In the genomic region with DNA sequence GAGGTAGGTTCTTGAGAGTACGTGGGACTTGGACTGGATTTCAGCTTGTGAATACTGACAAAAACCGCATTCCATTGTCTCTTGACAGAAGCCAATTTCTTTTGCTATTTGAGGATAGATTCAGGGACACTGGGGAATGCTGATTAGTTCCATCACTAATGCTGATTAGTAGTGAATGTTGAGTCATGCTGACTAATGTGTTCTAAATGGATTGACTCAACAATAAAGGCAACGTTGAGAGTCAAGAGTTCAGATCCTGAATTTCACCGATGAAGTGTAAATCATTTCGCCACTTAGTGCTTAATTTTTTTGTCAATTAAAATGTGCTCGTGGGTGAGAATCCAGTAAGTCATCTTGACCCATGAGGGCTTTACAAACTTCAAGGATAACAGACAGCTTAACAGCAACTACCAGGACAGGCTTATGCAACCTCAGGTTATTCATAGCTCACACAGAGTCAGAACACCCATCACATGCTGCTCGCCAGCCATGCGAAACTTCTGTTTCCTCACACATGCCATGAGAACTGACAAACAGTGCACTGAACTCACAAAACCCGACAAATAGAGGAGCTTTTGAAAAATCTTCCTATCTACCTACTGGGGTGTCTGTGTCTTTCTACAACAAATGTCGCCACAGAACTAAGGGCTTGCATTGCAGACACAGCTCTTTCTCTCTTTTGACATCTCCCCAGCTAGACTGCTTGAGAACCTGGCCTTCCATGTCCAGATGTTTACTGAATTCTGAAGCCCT, we compare ENCODE assay signal across 8 cellular contexts.
A peak's percentile ranks its signal among the peaks of the same experiment; 100 is the strongest.
DNase-seq lines count a peak whose midpoint lies in the region; ATAC-seq, FAIRE-seq and TF ChIP-seq lines count a peak whose summit lies in the region.

No MANE protein-coding gene starts in this region.

- SMC1A ChIA-PET in GM12878 (lab: Charles Lee; ENCODE audit: uncharacterized antibody, unreplicated experiment): interaction anchor here (0.7 to 2.9 kb wide), 29 partner anchors 8 to 312 kb away, joined by 3 to 24 read pairs (median 4); no protein-coding TSS in a partner anchor

- DNase-seq in AG04449 (ENCODE audit: low read depth, low spot score) (peak; percentile 85), GM12878 (ENCODE audit: low read depth, low spot score) (peak; percentile 93), kidney glomerular epithelial cell (lab: John Stamatoyannopoulos, UW) (peak; percentile 96), stromal cell of bone marrow (ENCODE audit: low read depth) (peak; percentile 86), GOT3 (lab: John Stamatoyannopoulos, UW) (no peak), SK-N-DZ (ENCODE audit: low spot score) (no peak)

- TF ChIP-seq POLR2A in GM12878 (IDR thresholded peaks at IDR 0.05; ENCODE audit: low read depth, low read length): no peak; the same call in 1 of the 2 replicates

- H3K4me2 ChIP-seq in GM12878 (ENCODE audit: control insufficient read depth, insufficient read depth): peak overlapping the region; percentile 56

- RAD21 ChIA-PET in GM12878 (lab: Charles Lee; ENCODE audit: unreplicated experiment): interaction anchor here (0.7 to 2.9 kb wide), 23 partner anchors 11 to 348 kb away, joined by 3 to 30 read pairs (median 4); no protein-coding TSS in a partner anchor

- TF ChIP-seq RAD21 in GM12878 (IDR thresholded peaks at IDR 0.05; ENCODE audit: insufficient read depth, low read depth, low read length): peak; percentile 30; the same call in 1 of the 2 replicates

- H4K20me1 ChIP-seq in GM12878 (ENCODE audit: control insufficient read depth, insufficient read depth): no peaks in the 10 kb centered on the region

- peaks cover 26% of the 10 kb centered on the region for H3K4me1 ChIP-seq in GM12878 (ENCODE audit: control insufficient read depth, insufficient read depth, low read length)

- H3K4me3 ChIP-seq in AG04449 (ENCODE audit: low read depth, low read length) (no peak overlapping the region), GM12878 (no peak overlapping the region)

- peak; percentile 70 to 97; a peak in 3 of 4 replicates for TF ChIP-seq EP300 in GM12878 (IDR thresholded peaks at IDR 0.05; ENCODE audit: borderline replicate concordance in 1 of 2, control insufficient read depth in 1 of 2, low read depth in 2 of 2, low read length in 2 of 2)

- no peak for TF ChIP-seq CTCF in AG04449 (IDR thresholded peaks at IDR 0.05; ENCODE audit: insufficient read depth, low read length, missing control alignments)
- TF ChIP-seq CTCF in GM12878 (IDR thresholded peaks at IDR 0.05 in 2 of 3, conservative IDR thresholded peaks at IDR 0.05 in 1 of 3; ENCODE audit: control insufficient read depth in 2 of 3, extremely low read depth in 1 of 3, insufficient read depth in 1 of 3, low read depth in 3 of 3, low read length in 3 of 3): no peak

- intact Hi-C loops in GM12878 (cut with micrococcal nuclease; ENCODE audit: unreplicated experiment): loop anchor here (2.0 to 10.0 kb wide), 2 partner anchors 18 to 532 kb away; no protein-coding TSS in a partner anchor

- 23% methylated on average over 10 of the region's 10 CpGs for WGBS in GM12878 (ENCODE audit: insufficient coverage, insufficient replicate concordance, low lambda C conversion rate, missing lambda C conversion rate)

- peak; percentile 7 for FAIRE-seq in GM12878 (lab: Jason Lieb, UNC)

- H3K36me3 ChIP-seq in GM12878 (ENCODE audit: control insufficient read depth in 2 of 2, insufficient read depth in 2 of 2, low read length in 1 of 2): no peaks in the 10 kb centered on the region

- ATAC-seq in GM19324 (IDR thresholded peaks at IDR 0.05; ENCODE audit: low FRiP score, unreplicated experiment) (peak; percentile 48), HG03460 (IDR thresholded peaks at IDR 0.05; ENCODE audit: unreplicated experiment) (peak; percentile 83), GM12878 (peak; percentile 96)

- no peaks in the 10 kb centered on the region; the same call in 2 of the 3 replicates for H3K9me3 ChIP-seq in GM12878 (replicated peaks; ENCODE audit: control insufficient read depth, insufficient read depth, low read length)

- H2AFZ ChIP-seq in GM12878 (ENCODE audit: control insufficient read depth, low read depth, low read length): peak overlapping the region; percentile 52

- POLR2A ChIA-PET in AG04449 (lab: Yijun Ruan, JAX) (interaction anchor here (0.6 to 1.1 kb wide), 3 partner anchors 12 to 317 kb away, joined by 3 to 5 read pairs (median 3); a partner anchor contains a TSS), GM12878 (lab: Charles Lee) (interaction anchor here (0.9 to 2.2 kb wide), 10 partner anchors 8 to 170 kb away, joined by 3 to 7 read pairs (median 3); no protein-coding TSS in a partner anchor)

- H3K27me3 ChIP-seq in GM12878 (replicated peaks in 1 of 2; ENCODE audit: control insufficient read depth in 2 of 2, insufficient read depth in 2 of 2, low read length in 1 of 2): no peaks in the 10 kb centered on the region

- BruUV-seq in GM12878 (replicated peaks; lab: Mats Ljungman, UMichigan): no TSS peak

- H3K79me2 ChIP-seq in GM12878 (ENCODE audit: control insufficient read depth, insufficient read depth, low read length): no peaks in the 10 kb centered on the region

- H3K9ac ChIP-seq in GM12878 (ENCODE audit: control insufficient read depth, insufficient read depth, low read length): peak overlapping the region; percentile 31

- in situ Hi-C loops in GM12878 (cut with MboI): no loop called here

- CTCF ChIA-PET in AG04449 (lab: Yijun Ruan, JAX): interaction anchor here (0.9 to 1.3 kb wide), 3 partner anchors 9 to 350 kb away, joined by 3 read pairs; no protein-coding TSS in a partner anchor
- CTCF ChIA-PET in GM12878 (lab: Yijun Ruan, JAX): interaction anchor here (0.8 to 2.8 kb wide), 8 partner anchors 8 to 71 kb away, joined by 3 to 16 read pairs (median 4); no protein-coding TSS in a partner anchor

- peak overlapping the region; percentile 88 for H3K27ac ChIP-seq in GM12878 (ENCODE audit: control insufficient read depth, insufficient read depth)

TF ChIP-seq in GM12878, 131 proteins besides CTCF, POLR2A, EP300 and RAD21 (continues in another document):
- TF ChIP-seq HDAC2 (IDR thresholded peaks at IDR 0.05) (no peak), NR2C1 (IDR thresholded peaks at IDR 0.05) (no peak), YY1 (IDR thresholded peaks at IDR 0.05; ENCODE audit: low read depth, low read length) (peak; percentile 46; the same call in 1 of the 2 replicates), CBX3 (IDR thresholded peaks at IDR 0.05; ENCODE audit: borderline replicate concordance, low read depth) (no peak), SIN3A (IDR thresholded peaks at IDR 0.05; ENCODE audit: low read depth, low read length) (no peak), DPF2 (IDR thresholded peaks at IDR 0.05) (peak; percentile 74; the same call in 1 of the 2 replicates), BACH1 (IDR thresholded peaks at IDR 0.05; ENCODE audit: borderline replicate concordance) (peak; percentile 99), SUPT20H (IDR thresholded peaks at IDR 0.05; ENCODE audit: borderline replicate concordance, control insufficient read depth, low read depth, low read length) (no peak)
- TF ChIP-seq, protein P1, sequence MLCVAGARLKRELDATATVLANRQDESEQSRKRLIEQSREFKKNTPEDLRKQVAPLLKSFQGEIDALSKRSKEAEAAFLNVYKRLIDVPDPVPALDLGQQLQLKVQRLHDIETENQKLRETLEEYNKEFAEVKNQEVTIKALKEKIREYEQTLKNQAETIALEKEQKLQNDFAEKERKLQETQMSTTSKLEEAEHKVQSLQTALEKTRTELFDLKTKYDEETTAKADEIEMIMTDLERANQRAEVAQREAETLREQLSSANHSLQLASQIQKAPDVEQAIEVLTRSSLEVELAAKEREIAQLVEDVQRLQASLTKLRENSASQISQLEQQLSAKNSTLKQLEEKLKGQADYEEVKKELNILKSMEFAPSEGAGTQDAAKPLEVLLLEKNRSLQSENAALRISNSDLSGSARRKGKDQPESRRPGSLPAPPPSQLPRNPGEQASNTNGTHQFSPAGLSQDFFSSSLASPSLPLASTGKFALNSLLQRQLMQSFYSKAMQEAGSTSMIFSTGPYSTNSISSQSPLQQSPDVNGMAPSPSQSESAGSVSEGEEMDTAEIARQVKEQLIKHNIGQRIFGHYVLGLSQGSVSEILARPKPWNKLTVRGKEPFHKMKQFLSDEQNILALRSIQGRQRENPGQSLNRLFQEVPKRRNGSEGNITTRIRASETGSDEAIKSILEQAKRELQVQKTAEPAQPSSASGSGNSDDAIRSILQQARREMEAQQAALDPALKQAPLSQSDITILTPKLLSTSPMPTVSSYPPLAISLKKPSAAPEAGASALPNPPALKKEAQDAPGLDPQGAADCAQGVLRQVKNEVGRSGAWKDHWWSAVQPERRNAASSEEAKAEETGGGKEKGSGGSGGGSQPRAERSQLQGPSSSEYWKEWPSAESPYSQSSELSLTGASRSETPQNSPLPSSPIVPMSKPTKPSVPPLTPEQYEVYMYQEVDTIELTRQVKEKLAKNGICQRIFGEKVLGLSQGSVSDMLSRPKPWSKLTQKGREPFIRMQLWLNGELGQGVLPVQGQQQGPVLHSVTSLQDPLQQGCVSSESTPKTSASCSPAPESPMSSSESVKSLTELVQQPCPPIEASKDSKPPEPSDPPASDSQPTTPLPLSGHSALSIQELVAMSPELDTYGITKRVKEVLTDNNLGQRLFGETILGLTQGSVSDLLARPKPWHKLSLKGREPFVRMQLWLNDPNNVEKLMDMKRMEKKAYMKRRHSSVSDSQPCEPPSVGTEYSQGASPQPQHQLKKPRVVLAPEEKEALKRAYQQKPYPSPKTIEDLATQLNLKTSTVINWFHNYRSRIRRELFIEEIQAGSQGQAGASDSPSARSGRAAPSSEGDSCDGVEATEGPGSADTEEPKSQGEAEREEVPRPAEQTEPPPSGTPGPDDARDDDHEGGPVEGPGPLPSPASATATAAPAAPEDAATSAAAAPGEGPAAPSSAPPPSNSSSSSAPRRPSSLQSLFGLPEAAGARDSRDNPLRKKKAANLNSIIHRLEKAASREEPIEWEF (IDR thresholded peaks at IDR 0.05; ENCODE audit: insufficient replicate concordance, low read depth, low read length): no peak
- TF ChIP-seq, protein P2, sequence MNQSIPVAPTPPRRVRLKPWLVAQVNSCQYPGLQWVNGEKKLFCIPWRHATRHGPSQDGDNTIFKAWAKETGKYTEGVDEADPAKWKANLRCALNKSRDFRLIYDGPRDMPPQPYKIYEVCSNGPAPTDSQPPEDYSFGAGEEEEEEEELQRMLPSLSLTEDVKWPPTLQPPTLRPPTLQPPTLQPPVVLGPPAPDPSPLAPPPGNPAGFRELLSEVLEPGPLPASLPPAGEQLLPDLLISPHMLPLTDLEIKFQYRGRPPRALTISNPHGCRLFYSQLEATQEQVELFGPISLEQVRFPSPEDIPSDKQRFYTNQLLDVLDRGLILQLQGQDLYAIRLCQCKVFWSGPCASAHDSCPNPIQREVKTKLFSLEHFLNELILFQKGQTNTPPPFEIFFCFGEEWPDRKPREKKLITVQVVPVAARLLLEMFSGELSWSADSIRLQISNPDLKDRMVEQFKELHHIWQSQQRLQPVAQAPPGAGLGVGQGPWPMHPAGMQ (IDR thresholded peaks at IDR 0.05; ENCODE audit: borderline replicate concordance): no peak

Comparison
In these comparisons a context has a peak if more than half of its experiments do, and no peak if none do; other contexts are left out.
1. DNase-seq: peak in AG04449 (single experiment), GM12878 (single experiment), kidney glomerular epithelial cell (single experiment) and stromal cell of bone marrow (single experiment); none in GOT3 (single experiment) and SK-N-DZ (single experiment).
2. Peak in every context shown above with its lines, with median percentiles within 50 percentile points of each other: ATAC-seq.